ENCODE assay signal across 21 cellular contexts in the genomic region with DNA sequence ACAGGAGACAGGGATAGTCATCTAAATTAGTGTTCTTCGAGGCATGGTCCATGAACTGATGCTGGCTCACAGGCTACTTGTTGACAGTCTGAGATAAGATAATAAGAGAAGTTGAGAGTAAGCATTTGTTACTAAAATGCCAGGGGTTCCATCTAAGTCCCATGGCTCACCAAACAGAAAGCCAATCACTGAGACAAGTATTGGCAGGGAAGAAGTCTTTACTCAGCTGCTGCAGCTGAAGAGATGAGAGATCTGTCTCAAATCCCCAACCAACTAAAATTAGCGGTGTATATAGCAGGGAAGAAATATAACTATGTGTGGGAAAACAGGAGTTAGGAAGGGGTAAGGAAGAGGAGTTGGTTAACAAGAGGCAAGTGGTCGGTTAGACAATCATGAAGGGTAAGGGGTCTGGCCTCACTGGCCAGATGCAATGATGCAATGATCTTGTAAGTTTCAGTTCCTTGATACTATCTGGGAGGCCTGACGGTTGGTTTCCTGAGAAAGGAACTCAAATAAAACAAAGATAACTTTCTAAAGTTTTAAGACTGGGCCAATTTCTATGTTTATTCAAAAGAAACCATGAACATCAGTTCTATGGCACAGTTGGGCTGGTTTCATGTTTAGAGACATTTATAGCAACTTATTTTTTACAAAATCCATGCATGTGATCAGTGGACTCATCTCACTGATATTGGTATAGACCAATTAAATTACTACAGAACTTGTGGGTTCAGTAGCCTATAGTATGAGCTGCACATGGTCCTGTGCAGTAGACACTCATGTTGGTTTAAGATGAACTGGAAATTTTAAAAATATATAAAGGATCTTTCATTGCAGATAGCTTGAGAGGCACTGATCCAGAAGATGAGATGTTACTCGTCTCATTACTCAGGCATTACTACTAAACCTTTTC. TPM values are rescaled to one million over a fixed set of nuclear protein-coding genes. Genes with fewer than 3 reads are reported as not detected.
DNase-seq lines count a peak whose midpoint lies in the region; ATAC-seq and TF ChIP-seq lines count a peak whose summit lies in the region.
"Had no signal": no experiment of that assay in that cellular context is flagged by ENCODE, and none has a peak within 500 bp of the region (broad histone marks: within the 10 kb centered on the region; RNA-seq: fewer than 3 reads in every experiment).

No MANE protein-coding gene starts in this region.

- peaks cover 2% of the 10 kb centered on the region; the same call in 1 of the 2 replicates for H3K4me1 ChIP-seq in Karpas-422 (ENCODE audit: low read length)
- H3K4me1 ChIP-seq in left lung = no peaks in the 10 kb centered on the region
- H3K4me1 ChIP-seq: A549, gastrocnemius medialis had no signal

- H3K4me2 ChIP-seq in Karpas-422 (ENCODE audit: low read depth, low read length, poor library complexity, severe bottlenecking) = no peak overlapping the region
- H3K4me2 ChIP-seq: A549 had no signal

- H3K79me2 ChIP-seq in Karpas-422 (ENCODE audit: low read length) = no peaks in the 10 kb centered on the region

- H3K4me1 Mint-ChIP-seq in activated B cell treated with CpG ODN at 0.5 μM for 24 hours = peaks cover 22% of the 10 kb centered on the region
- peaks cover 10% of the 10 kb centered on the region for H3K4me1 Mint-ChIP-seq in stimulated activated memory B cell treated with anti-CD40 and anti-IgM and Interleukin-4, amounts not matched to agents 10 μg/mL and 1 μg/mL and 100 μg/mL, for 72 hours
- H3K4me1 Mint-ChIP-seq: activated T-helper 17 cell treated with anti-CD3 and anti-CD28 coated beads, Interleukin-2, amount 50 U/mL, for 72 hours had no signal

- H3K9me3 ChIP-seq in Karpas-422 (ENCODE audit: low read length) (no peaks in the 10 kb centered on the region), left lung (no peaks in the 10 kb centered on the region)
- H3K9me3 ChIP-seq: A549, gastrocnemius medialis had no signal

- H3K27ac ChIP-seq in Karpas-422 (ENCODE audit: low read length) = no peak overlapping the region
- no peak overlapping the region for H3K27ac ChIP-seq in left lung
- H3K27ac ChIP-seq: A549, gastrocnemius medialis had no signal

- no peak overlapping the region for H3K9ac ChIP-seq in Karpas-422 (ENCODE audit: low read length)

- intact Hi-C loops in activated B cell treated with CpG ODN at 0.5 μM for 24 hours (cut with micrococcal nuclease) = loop anchor here (1.0 kb wide), 1 partner anchor 10 kb away; the partner anchor contains the start of gene HEBP2
- intact Hi-C loops in left lung (cut with DNase I) = no loop called here

- H3K9me3 Mint-ChIP-seq in activated B cell treated with CpG ODN at 0.5 μM for 24 hours = no peaks in the 10 kb centered on the region
- no peaks in the 10 kb centered on the region for H3K9me3 Mint-ChIP-seq in stimulated activated memory B cell treated with anti-CD40 and anti-IgM and Interleukin-4, amounts not matched to agents 10 μg/mL and 1 μg/mL and 100 μg/mL, for 72 hours
- H3K9me3 Mint-ChIP-seq: activated T-helper 17 cell treated with anti-CD3 and anti-CD28 coated beads, Interleukin-2, amount 50 U/mL, for 72 hours; stimulated activated naive CD8-positive, alpha-beta T cell treated with anti-CD3 and anti-CD28 coated beads, Interleukin-15, Interleukin-2, amounts not matched to agents 100 ng/mL and 50 ng/mL, for 24 hours had no signal

- H3K36me3 ChIP-seq in Karpas-422 (ENCODE audit: insufficient read depth, low read length) (no peaks in the 10 kb centered on the region), left lung (no peaks in the 10 kb centered on the region)
- H3K36me3 ChIP-seq: gastrocnemius medialis had no signal

- H3K36me3 Mint-ChIP-seq in activated B cell treated with CpG ODN at 0.5 μM for 24 hours (ENCODE audit: low read depth) = no peaks in the 10 kb centered on the region
- no peaks in the 10 kb centered on the region for H3K36me3 Mint-ChIP-seq in stimulated activated memory B cell treated with anti-CD40 and anti-IgM and Interleukin-4, amounts not matched to agents 10 μg/mL and 1 μg/mL and 100 μg/mL, for 72 hours

- no peaks in the 10 kb centered on the region for H3K9me2 ChIP-seq in Karpas-422 (replicated peaks; ENCODE audit: insufficient read depth, low read length)

- POLR2A ChIA-PET in activated B cell treated with CpG ODN at 0.5 μM for 24 hours (lab: Charles Lee) = interaction anchor here (2.0 kb wide), 1 partner anchor 10 kb away, joined by 17 read pairs; the partner anchor contains the start of gene HEBP2

- no peak overlapping the region for H2AFZ ChIP-seq in Karpas-422 (ENCODE audit: low read length)

- TF ChIP-seq CTCF in activated B cell treated with CpG ODN at 0.5 μM for 24 hours (IDR thresholded peaks at IDR 0.05) = no peak
- no peak for TF ChIP-seq CTCF in left lung (IDR thresholded peaks at IDR 0.05)

- no peaks in the 10 kb centered on the region for H3K27me3 Mint-ChIP-seq in activated B cell treated with CpG ODN at 0.5 μM for 24 hours
- H3K27me3 Mint-ChIP-seq in stimulated activated memory B cell treated with anti-CD40 and anti-IgM and Interleukin-4, amounts not matched to agents 10 μg/mL and 1 μg/mL and 100 μg/mL, for 72 hours = peaks cover 2% of the 10 kb centered on the region

- H3K4me3 ChIP-seq in Karpas-422 (ENCODE audit: low read length) = no peak overlapping the region
- H3K4me3 ChIP-seq in left lung = no peak overlapping the region
- H3K4me3 ChIP-seq: A549, gastrocnemius medialis had no signal

- CTCF ChIA-PET in activated B cell treated with CpG ODN at 0.5 μM for 24 hours (lab: Charles Lee) = interaction anchor here (3.8 kb wide), 1 partner anchor 9 kb away, joined by 17 read pairs; the partner anchor contains the start of gene HEBP2

- H3K27me3 ChIP-seq in Karpas-422 (ENCODE audit: low read length) (no peaks in the 10 kb centered on the region), left lung (no peaks in the 10 kb centered on the region)
- H3K27me3 ChIP-seq: gastrocnemius medialis had no signal

- peak overlapping the region; percentile 75 for H3K27ac Mint-ChIP-seq in activated B cell treated with CpG ODN at 0.5 μM for 24 hours
- no peak overlapping the region for H3K27ac Mint-ChIP-seq in stimulated activated memory B cell treated with anti-CD40 and anti-IgM and Interleukin-4, amounts not matched to agents 10 μg/mL and 1 μg/mL and 100 μg/mL, for 72 hours
- H3K27ac Mint-ChIP-seq: activated T-helper 17 cell treated with anti-CD3 and anti-CD28 coated beads, Interleukin-2, amount 50 U/mL, for 72 hours; stimulated activated naive CD8-positive, alpha-beta T cell treated with anti-CD3 and anti-CD28 coated beads, Interleukin-15, Interleukin-2, amounts not matched to agents 100 ng/mL and 50 ng/mL, for 24 hours had no signal

- H3K4me3 Mint-ChIP-seq in activated B cell treated with CpG ODN at 0.5 μM for 24 hours = peak overlapping the region; percentile 0
- H3K4me3 Mint-ChIP-seq in stimulated activated memory B cell treated with anti-CD40 and anti-IgM and Interleukin-4, amounts not matched to agents 10 μg/mL and 1 μg/mL and 100 μg/mL, for 72 hours = no peak overlapping the region
- H3K4me3 Mint-ChIP-seq: activated T-helper 17 cell treated with anti-CD3 and anti-CD28 coated beads, Interleukin-2, amount 50 U/mL, for 72 hours; stimulated activated naive CD8-positive, alpha-beta T cell treated with anti-CD3 and anti-CD28 coated beads, Interleukin-15, Interleukin-2, amounts not matched to agents 100 ng/mL and 50 ng/mL, for 24 hours had no signal

- no peaks in the 10 kb centered on the region for H4K20me1 ChIP-seq in Karpas-422 (ENCODE audit: insufficient read depth, low read depth, low read length)

- peak; percentile 86 for ATAC-seq in activated B cell treated with CpG ODN at 0.5 μM for 24 hours (ENCODE audit: low read depth)
- peak; percentile 78 for ATAC-seq in stimulated activated memory B cell treated with anti-CD40 and anti-IgM and Interleukin-4, amounts not matched to agents 10 μg/mL and 1 μg/mL and 100 μg/mL, for 72 hours
- ATAC-seq in left lung = no peak
- no peak for ATAC-seq in GM19324 (IDR thresholded peaks at IDR 0.05; ENCODE audit: low FRiP score, unreplicated experiment)
- ATAC-seq: A549; activated T-helper 17 cell treated with anti-CD3 and anti-CD28 coated beads, Interleukin-2, amount 50 U/mL, for 72 hours; gastrocnemius medialis had no signal

- peak; percentile 17 for DNase-seq in SKM-1 (lab: John Stamatoyannopoulos, UW; ENCODE audit: unreplicated experiment)
- DNase-seq in SKM-1 treated with dmso at 0.1 percent for 144 hours (lab: John Stamatoyannopoulos, UW; ENCODE audit: unreplicated experiment) = no peak
- DNase-seq in Karpas-422 = peak; percentile 45
- DNase-seq in activated B cell treated with CpG ODN at 0.5 μM for 24 hours = no peak
- no peak for DNase-seq in left lung
- no peak for DNase-seq in stimulated activated CD4-positive, alpha-beta T cell treated with anti-CD3 and anti-CD28 coated beads, Interleukin-15, amount 100 ng/mL, for 24 hours
- DNase-seq: activated CD4-positive, alpha-beta T cell treated with anti-CD3 and anti-CD28 coated beads, Interleukin-2, amount 50 U/mL, for 4 hours; gastrocnemius medialis; GF-D8; midbrain; NCI-H226 had no signal

RNA-seq across cellular contexts. Expression of gene HEBP2, which starts 9.9 kb away (rescaled TPM):
- 41.9 and 49.9 TPM in 2 replicates for total RNA-seq in Karpas-422 (2014; rRNA removed; shearing (Covaris generic); ENCODE audit: low replicate concordance)
- total RNA-seq in activated B cell treated with CpG ODN at 0.5 μM for 24 hours (26.2 and 32.7 TPM in 2 replicates), left lung (10 to 100 TPM; 47.6 to 50.0 TPM)

RNA-seq across cellular contexts. Expression of gene SMIM28, which starts 16.4 kb away (rescaled TPM):
- total RNA-seq in Karpas-422 (2014; rRNA removed; shearing (Covaris generic); ENCODE audit: low replicate concordance) = not detected in 2 replicates
- not detected in 2 replicates for total RNA-seq in activated B cell treated with CpG ODN at 0.5 μM for 24 hours
- not detected for total RNA-seq in left lung
- total RNA-seq: activated T-helper 17 cell treated with anti-CD3 and anti-CD28 coated beads, Interleukin-2, amount 50 U/mL, for 72 hours; chondrocyte; gastrocnemius medialis; M059J; omental fat pad; skeletal muscle tissue; ureter had no signal

Comparison
In these comparisons a context has a peak if more than half of its experiments do, and no peak if none do; other contexts are left out.
1. DNase-seq: peak in SKM-1 (single experiment) and Karpas-422 (single experiment); none in SKM-1 treated with dmso at 0.1 percent for 144 hours (single experiment), activated B cell treated with CpG ODN at 0.5 μM for 24 hours (single experiment), left lung (0 of 2) and stimulated activated CD4-positive, alpha-beta T cell treated with anti-CD3 and anti-CD28 coated beads, Interleukin-15, amount 100 ng/mL, for 24 hours (single experiment).
2. ATAC-seq: peak in activated B cell treated with CpG ODN at 0.5 μM for 24 hours (single experiment) and stimulated activated memory B cell treated with anti-CD40 and anti-IgM and Interleukin-4, amounts not matched to agents 10 μg/mL and 1 μg/mL and 100 μg/mL, for 72 hours (single experiment); none in left lung (single experiment) and GM19324 (single experiment).